Comparison of ENCODE assay signal across 17 cellular contexts in genomic region chr6:67009818-67010217, GRCh38.
DNase-seq lines count a peak whose midpoint lies in the region; ATAC-seq and TF ChIP-seq lines count a peak whose summit lies in the region.
"Had no signal": no experiment of that assay in that cellular context is flagged by ENCODE, and none has a peak within 500 bp of the region (broad histone marks: within the 10 kb centered on the region; RNA-seq: fewer than 3 reads in every experiment).

No MANE protein-coding gene starts in this region.

- H3K27ac Mint-ChIP-seq in activated naive CD4-positive, alpha-beta T cell treated with anti-CD3 and anti-CD28 coated beads, Interleukin-2, amount 50 U/mL, for 72 hours: no peak overlapping the region
- H3K27ac Mint-ChIP-seq: activated T-cell treated with anti-CD3 and anti-CD28 coated beads, Interleukin-2, amount 50 U/mL, for 24 hours; mesothelial cell of epicardium had no signal

- no peaks in the 10 kb centered on the region for H3K36me3 Mint-ChIP-seq in activated naive CD4-positive, alpha-beta T cell treated with anti-CD3 and anti-CD28 coated beads, Interleukin-2, amount 50 U/mL, for 72 hours
- H3K36me3 Mint-ChIP-seq: mesothelial cell of epicardium had no signal

- in situ Hi-C loops in brain microvascular endothelial cell (cut with HindIII; ENCODE audit: low pct_ligation_motif_present, low sequenced_read_pairs) (no loop called here), transverse colon (cut with MboI; ENCODE audit: low pct_ligation_motif_present in 1 of 4, low pct_unique_long_range_greater_than_20kb in 1 of 4, low sequenced_read_pairs in 3 of 4) (no loop called here)

- WGBS in transverse colon (ENCODE audit: low coverage in 1 of 2), 2 donors: 66 to 88% methylated on average over 5 to 8 of the region's 8 CpGs

- H3K9me3 Mint-ChIP-seq in activated naive CD4-positive, alpha-beta T cell treated with anti-CD3 and anti-CD28 coated beads, Interleukin-2, amount 50 U/mL, for 72 hours: peaks cover 5 to 9% of the 10 kb centered on the region in 2 donors
- H3K9me3 Mint-ChIP-seq: mesothelial cell of epicardium had no signal

- DNase-seq in NCI-H526 treated with DMSO at 0.1 percent for 48 hours (lab: John Stamatoyannopoulos, UW) (peak; percentile 15), NCI-H526 (lab: John Stamatoyannopoulos, UW) (no peak), NCI-H748 (lab: John Stamatoyannopoulos, UW; ENCODE audit: unreplicated experiment) (peak; percentile 78), brain microvascular endothelial cell (no peak), retinal pigment epithelial cell (ENCODE audit: low read depth) (no peak), T1000 (lab: John Stamatoyannopoulos, UW) (no peak), transverse colon (no peak)
- no peak for DNase-seq in activated naive CD4-positive, alpha-beta T cell treated with anti-CD3 and anti-CD28 coated beads, Interleukin-2, amount 50 U/mL, for 72 hours (ENCODE audit: low spot score in 2 of 2)
- DNase-seq: activated T-cell treated with anti-CD3 and anti-CD28 coated beads, Interleukin-2, amount 50 U/mL, for 24 hours; colonic mucosa; DMS79; GOT3; NCI-H1092 treated with DMSO at 0.1 percent for 48 hours; NCI-H510A treated with DMSO at 0.1 percent for 48 hours; pancreas; stimulated activated CD4-positive, alpha-beta T cell treated with anti-CD3 and anti-CD28 coated beads, Interleukin-15, amount 100 ng/mL, for 24 hours had no signal

- peak; percentile 45 for TF ChIP-seq CTCF in brain microvascular endothelial cell (IDR thresholded peaks at IDR 0.05; ENCODE audit: low read depth, low read length, missing control alignments)
- TF ChIP-seq CTCF in retinal pigment epithelial cell (conservative IDR thresholded peaks at IDR 0.05; ENCODE audit: low read depth, low read length): peak; percentile 34
- TF ChIP-seq CTCF in transverse colon (IDR thresholded peaks at IDR 0.05): no peak

- H3K4me1 ChIP-seq in transverse colon: no peaks in the 10 kb centered on the region
- H3K4me1 ChIP-seq: colonic mucosa, pancreas had no signal

- H3K27me3 ChIP-seq in brain microvascular endothelial cell (replicated peaks) (no peaks in the 10 kb centered on the region), transverse colon (no peaks in the 10 kb centered on the region)
- H3K27me3 ChIP-seq: colonic mucosa, pancreas had no signal

- TF ChIP-seq POLR2A in transverse colon (IDR thresholded peaks at IDR 0.05): no peak

- no peaks in the 10 kb centered on the region for H3K9me3 ChIP-seq in transverse colon
- H3K9me3 ChIP-seq: colonic mucosa, pancreas had no signal

- no peak for TF ChIP-seq EP300 in transverse colon (IDR thresholded peaks at IDR 0.05; ENCODE audit: low read depth)

- H3K4me3 ChIP-seq in brain microvascular endothelial cell (ENCODE audit: low read depth, low read length): no peak overlapping the region
- no peak overlapping the region for H3K4me3 ChIP-seq in retinal pigment epithelial cell (ENCODE audit: low read length)
- no peak overlapping the region for H3K4me3 ChIP-seq in transverse colon
- H3K4me3 ChIP-seq: colonic mucosa, pancreas had no signal

- no peaks in the 10 kb centered on the region for H3K36me3 ChIP-seq in brain microvascular endothelial cell (replicated peaks)
- no peaks in the 10 kb centered on the region for H3K36me3 ChIP-seq in transverse colon
- H3K36me3 ChIP-seq: colonic mucosa, pancreas had no signal

- ATAC-seq in activated naive CD4-positive, alpha-beta T cell treated with anti-CD3 and anti-CD28 coated beads, Interleukin-2, amount 50 U/mL, for 72 hours: no peak
- ATAC-seq: pancreas had no signal

- intact Hi-C loops in transverse colon (cut with DNase I; ENCODE audit: low total_unique reads): no loop called here

- H3K27ac ChIP-seq in brain microvascular endothelial cell (no peak overlapping the region), transverse colon (no peak overlapping the region)
- H3K27ac ChIP-seq: colonic mucosa, pancreas had no signal

Comparison
In these comparisons a context has a peak if more than half of its experiments do, and no peak if none do; other contexts are left out.
1. DNase-seq: peak in NCI-H526 treated with DMSO at 0.1 percent for 48 hours (single experiment) and NCI-H748 (single experiment); none in NCI-H526 (0 of 2), brain microvascular endothelial cell (single experiment), retinal pigment epithelial cell (single experiment), T1000 (single experiment), transverse colon (single experiment) and activated naive CD4-positive, alpha-beta T cell treated with anti-CD3 and anti-CD28 coated beads, Interleukin-2, amount 50 U/mL, for 72 hours (0 of 2).
2. CTCF ChIP-seq: peak in brain microvascular endothelial cell (single experiment) and retinal pigment epithelial cell (single experiment); none in transverse colon (0 of 5).